ENCODE assay signal across 11 cellular contexts in the genomic region with DNA sequence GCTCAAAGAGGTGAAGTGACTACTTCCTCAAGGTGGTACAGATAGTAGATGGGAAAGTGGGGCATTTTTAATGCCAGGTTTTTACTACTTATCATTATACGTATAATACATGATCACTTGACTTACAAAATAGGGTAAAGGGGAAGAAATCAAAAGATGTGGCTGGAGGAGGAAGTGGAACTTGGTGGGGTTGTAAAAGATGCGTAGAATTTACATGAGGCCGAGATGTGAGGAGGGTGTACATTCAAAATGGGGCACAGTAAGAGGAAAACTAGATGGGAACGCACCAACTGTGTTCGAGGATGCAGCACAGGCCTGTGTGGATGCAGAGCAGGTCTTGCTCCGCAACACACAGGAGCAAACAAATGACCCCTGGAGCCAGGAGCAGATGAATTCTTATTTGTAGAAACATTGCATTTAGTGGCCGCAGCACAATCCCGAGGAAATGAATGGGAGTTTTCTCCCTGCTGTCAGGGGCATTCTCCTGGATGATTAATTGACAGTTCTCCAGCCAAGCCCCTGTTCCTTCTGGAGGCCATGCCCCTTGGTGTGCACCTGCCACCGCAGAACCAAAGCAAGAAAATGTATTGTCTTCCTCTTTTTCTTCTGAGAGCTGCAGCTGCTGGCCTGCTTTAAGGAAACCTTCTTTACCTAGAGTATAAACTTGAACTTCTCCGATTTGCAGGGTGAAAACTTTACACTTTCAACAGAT.
DNase-seq lines count a peak whose midpoint lies in the region; ATAC-seq and TF ChIP-seq lines count a peak whose summit lies in the region.
"Had no signal": no experiment of that assay in that cellular context is flagged by ENCODE, and none has a peak within 500 bp of the region (broad histone marks: within the 10 kb centered on the region; RNA-seq: fewer than 3 reads in every experiment).

No MANE protein-coding gene starts in this region.

- no peak overlapping the region for H3K4me3 Mint-ChIP-seq in endothelial cell (ENCODE audit: unreplicated experiment)
- H3K4me3 Mint-ChIP-seq: central memory CD8-positive, alpha-beta T cell had no signal

- no peaks in the 10 kb centered on the region for H3K27me3 Mint-ChIP-seq in endothelial cell (ENCODE audit: unreplicated experiment)
- H3K27me3 Mint-ChIP-seq: central memory CD8-positive, alpha-beta T cell had no signal

- no peak overlapping the region for H3K27ac Mint-ChIP-seq in endothelial cell (ENCODE audit: unreplicated experiment)

- TF ChIP-seq CTCF in endothelial cell (IDR thresholded peaks at IDR 0.05; ENCODE audit: unreplicated experiment) = no peak

- no peaks in the 10 kb centered on the region for H3K36me3 Mint-ChIP-seq in endothelial cell (ENCODE audit: low read depth, unreplicated experiment)

- no peaks in the 10 kb centered on the region for H3K9me3 Mint-ChIP-seq in endothelial cell (ENCODE audit: unreplicated experiment)

- no peak for DNase-seq in endothelial cell (ENCODE audit: low spot score)
- DNase-seq in HuH-7 (ENCODE audit: low spot score) = no peak
- DNase-seq in NCI-H82 (lab: John Stamatoyannopoulos, UW) = no peak
- DNase-seq: Caco-2, H7 had no signal

- ATAC-seq in GM18511 (IDR thresholded peaks at IDR 0.05; ENCODE audit: unreplicated experiment) (peak; percentile 92), GM21737 (IDR thresholded peaks at IDR 0.05; ENCODE audit: unreplicated experiment) (peak; percentile 81), HG03558 (IDR thresholded peaks at IDR 0.05; ENCODE audit: extremely low read depth, unreplicated experiment) (peak; percentile 92), esophagus mucosa (peak; percentile 31), HG03571 (IDR thresholded peaks at IDR 0.05; ENCODE audit: unreplicated experiment) (no peak)

- H3K4me1 Mint-ChIP-seq in endothelial cell (ENCODE audit: unreplicated experiment) = no peaks in the 10 kb centered on the region
- H3K4me1 Mint-ChIP-seq: central memory CD8-positive, alpha-beta T cell had no signal
